Comparison of ENCODE assay signal across 8 cellular contexts in genomic region chr11:108009497-108010360, GRCh38. TPM values are rescaled to one million over a fixed set of nuclear protein-coding genes. Genes with fewer than 3 reads are reported as not detected.
DNase-seq lines count a peak whose midpoint lies in the region; ATAC-seq and TF ChIP-seq lines count a peak whose summit lies in the region.

No MANE protein-coding gene starts in this region.

- peak; percentile 9 for ATAC-seq in HG02588 (IDR thresholded peaks at IDR 0.05; ENCODE audit: unreplicated experiment)

- H3K27ac ChIP-seq in vagina, result peak overlapping the region; percentile 99

- H3K4me3 ChIP-seq in endocrine pancreas (ENCODE audit: control insufficient read depth, insufficient read depth, low read length) (peak overlapping the region; percentile 94), mononuclear cell (ENCODE audit: low read length) (peak overlapping the region; percentile 100), vagina (peak overlapping the region; percentile 76 to 98)

- TF ChIP-seq POLR2A in vagina (IDR thresholded peaks at IDR 0.05), result no peak

- intact Hi-C loops in vagina (cut with DNase I), result no loop called here

- peaks cover 14% of the 10 kb centered on the region for H3K4me1 ChIP-seq in endocrine pancreas (ENCODE audit: control insufficient read depth, insufficient read depth, low read length)
- H3K4me1 ChIP-seq in mononuclear cell (ENCODE audit: insufficient read depth, low read length), result peaks cover 32% of the 10 kb centered on the region
- H3K4me1 ChIP-seq in vagina, result peaks cover 45% of the 10 kb centered on the region

- H3K36me3 ChIP-seq in endocrine pancreas (ENCODE audit: control insufficient read depth, insufficient read depth, low read length) (no peaks in the 10 kb centered on the region), vagina (no peaks in the 10 kb centered on the region)

- no peak for TF ChIP-seq CTCF in vagina (IDR thresholded peaks at IDR 0.05)

- peak; percentile 40 for DNase-seq in DMS 273 (lab: John Stamatoyannopoulos, UW; ENCODE audit: unreplicated experiment)
- DNase-seq in DMS 273 treated with DMSO at 0.1 percent for 48 hours (lab: John Stamatoyannopoulos, UW), result no peak
- DNase-seq in RPMI7951 (ENCODE audit: low read depth), result peak; percentile 10
- no peak for DNase-seq in vagina (ENCODE audit: extremely low spot score in 2 of 2)
- DNase-seq in NCI-H1436 treated with DMSO at 0.1 percent for 48 hours (lab: John Stamatoyannopoulos, UW), result no peak

- H3K9ac ChIP-seq in endocrine pancreas (ENCODE audit: control insufficient read depth, insufficient read depth, low read length), result peak overlapping the region; percentile 92

- H3K27me3 ChIP-seq in endocrine pancreas (ENCODE audit: control insufficient read depth, insufficient read depth, low read length) (no peaks in the 10 kb centered on the region), mononuclear cell (ENCODE audit: insufficient read depth, low read length) (no peaks in the 10 kb centered on the region), vagina (no peaks in the 10 kb centered on the region)

- H3K9me3 ChIP-seq in endocrine pancreas (ENCODE audit: control insufficient read depth, low read length) (no peaks in the 10 kb centered on the region), mononuclear cell (ENCODE audit: low read depth, low read length) (no peaks in the 10 kb centered on the region), vagina (no peaks in the 10 kb centered on the region)

RNA-seq across cellular contexts. Expression of gene CUL5, which starts 1.0 kb away (rescaled TPM):
- total RNA-seq in RPMI7951 (2014; rRNA removed; shearing (Covaris generic)), result 32.3 and 33.0 TPM in 2 replicates
- total RNA-seq in mononuclear cell, result 121 TPM
- 31.2 TPM for total RNA-seq in vagina

Comparison
In these comparisons a context has a peak if more than half of its experiments do, and no peak if none do; other contexts are left out.
1. DNase-seq: peak in DMS 273 (single experiment) and RPMI7951 (single experiment); none in DMS 273 treated with DMSO at 0.1 percent for 48 hours (single experiment), vagina (0 of 2) and NCI-H1436 treated with DMSO at 0.1 percent for 48 hours (single experiment).
2. Peak in every context shown above with its lines, with median percentiles within 50 percentile points of each other: H3K4me3 ChIP-seq.